1 cellular context compared by ENCODE assay signal in the genomic region with DNA sequence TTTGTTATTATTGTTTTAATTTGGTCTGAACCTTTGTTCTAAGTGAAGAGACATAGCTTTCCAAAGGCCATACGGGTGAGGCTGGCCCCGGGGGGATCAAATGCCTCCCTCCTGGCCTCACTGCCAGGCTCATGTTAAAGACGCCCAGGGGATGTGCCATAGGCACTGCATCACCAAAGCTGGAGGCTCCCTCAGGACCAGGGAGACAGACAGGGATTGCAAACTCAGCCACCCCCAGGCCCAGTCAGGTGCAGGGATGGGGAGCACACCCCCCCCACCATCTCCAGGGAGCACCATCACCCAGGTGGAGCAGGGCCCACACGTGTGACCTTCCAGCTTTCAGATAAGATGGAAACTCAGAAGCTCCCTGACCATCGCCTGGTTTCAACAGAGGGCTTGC.
TF ChIP-seq lines count a peak whose summit lies in the region.

No MANE protein-coding gene starts in this region.

TF ChIP-seq in GM23338, 12 proteins besides CTCF, POLR2A, EP300 and RAD21 (continued from another document):
- no peak for TF ChIP-seq STAT1 (IDR thresholded peaks at IDR 0.05; ENCODE audit: unreplicated experiment)
